1 cellular context compared by ENCODE assay signal in genomic region chr5:62403411-62404250, GRCh38.
TF ChIP-seq lines count a peak whose summit lies in the region.

DIMT1 (minus strand) TSS chr5:62403905; CDS start chr5:62403772, 133 bp downstream.

TF ChIP-seq in HepG2, 621 proteins besides CTCF, POLR2A, EP300 and RAD21 (continued from another document and continues in another):
- TF ChIP-seq ATF5 (CRISPR knock-in tag; IDR thresholded peaks at IDR 0.05; ENCODE audit: low read depth) = no peak
- TF ChIP-seq, protein P1, sequence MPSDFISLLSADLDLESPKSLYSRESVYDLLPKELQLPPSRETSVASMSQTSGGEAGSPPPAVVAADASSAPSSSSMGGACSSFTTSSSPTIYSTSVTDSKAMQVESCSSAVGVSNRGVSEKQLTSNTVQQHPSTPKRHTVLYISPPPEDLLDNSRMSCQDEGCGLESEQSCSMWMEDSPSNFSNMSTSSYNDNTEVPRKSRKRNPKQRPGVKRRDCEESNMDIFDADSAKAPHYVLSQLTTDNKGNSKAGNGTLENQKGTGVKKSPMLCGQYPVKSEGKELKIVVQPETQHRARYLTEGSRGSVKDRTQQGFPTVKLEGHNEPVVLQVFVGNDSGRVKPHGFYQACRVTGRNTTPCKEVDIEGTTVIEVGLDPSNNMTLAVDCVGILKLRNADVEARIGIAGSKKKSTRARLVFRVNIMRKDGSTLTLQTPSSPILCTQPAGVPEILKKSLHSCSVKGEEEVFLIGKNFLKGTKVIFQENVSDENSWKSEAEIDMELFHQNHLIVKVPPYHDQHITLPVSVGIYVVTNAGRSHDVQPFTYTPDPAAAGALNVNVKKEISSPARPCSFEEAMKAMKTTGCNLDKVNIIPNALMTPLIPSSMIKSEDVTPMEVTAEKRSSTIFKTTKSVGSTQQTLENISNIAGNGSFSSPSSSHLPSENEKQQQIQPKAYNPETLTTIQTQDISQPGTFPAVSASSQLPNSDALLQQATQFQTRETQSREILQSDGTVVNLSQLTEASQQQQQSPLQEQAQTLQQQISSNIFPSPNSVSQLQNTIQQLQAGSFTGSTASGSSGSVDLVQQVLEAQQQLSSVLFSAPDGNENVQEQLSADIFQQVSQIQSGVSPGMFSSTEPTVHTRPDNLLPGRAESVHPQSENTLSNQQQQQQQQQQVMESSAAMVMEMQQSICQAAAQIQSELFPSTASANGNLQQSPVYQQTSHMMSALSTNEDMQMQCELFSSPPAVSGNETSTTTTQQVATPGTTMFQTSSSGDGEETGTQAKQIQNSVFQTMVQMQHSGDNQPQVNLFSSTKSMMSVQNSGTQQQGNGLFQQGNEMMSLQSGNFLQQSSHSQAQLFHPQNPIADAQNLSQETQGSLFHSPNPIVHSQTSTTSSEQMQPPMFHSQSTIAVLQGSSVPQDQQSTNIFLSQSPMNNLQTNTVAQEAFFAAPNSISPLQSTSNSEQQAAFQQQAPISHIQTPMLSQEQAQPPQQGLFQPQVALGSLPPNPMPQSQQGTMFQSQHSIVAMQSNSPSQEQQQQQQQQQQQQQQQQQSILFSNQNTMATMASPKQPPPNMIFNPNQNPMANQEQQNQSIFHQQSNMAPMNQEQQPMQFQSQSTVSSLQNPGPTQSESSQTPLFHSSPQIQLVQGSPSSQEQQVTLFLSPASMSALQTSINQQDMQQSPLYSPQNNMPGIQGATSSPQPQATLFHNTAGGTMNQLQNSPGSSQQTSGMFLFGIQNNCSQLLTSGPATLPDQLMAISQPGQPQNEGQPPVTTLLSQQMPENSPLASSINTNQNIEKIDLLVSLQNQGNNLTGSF (CRISPR knock-in tag; IDR thresholded peaks at IDR 0.05) = no peak
- no peak for TF ChIP-seq TCF7 (IDR thresholded peaks at IDR 0.05; ENCODE audit: low read depth)
- peak; percentile 51; the same call in 1 of the 2 replicates for TF ChIP-seq NCOA2 (CRISPR knock-in tag; IDR thresholded peaks at IDR 0.05)
- no peak for TF ChIP-seq MTA3 (CRISPR knock-in tag; IDR thresholded peaks at IDR 0.05)
- TF ChIP-seq, protein P2, sequence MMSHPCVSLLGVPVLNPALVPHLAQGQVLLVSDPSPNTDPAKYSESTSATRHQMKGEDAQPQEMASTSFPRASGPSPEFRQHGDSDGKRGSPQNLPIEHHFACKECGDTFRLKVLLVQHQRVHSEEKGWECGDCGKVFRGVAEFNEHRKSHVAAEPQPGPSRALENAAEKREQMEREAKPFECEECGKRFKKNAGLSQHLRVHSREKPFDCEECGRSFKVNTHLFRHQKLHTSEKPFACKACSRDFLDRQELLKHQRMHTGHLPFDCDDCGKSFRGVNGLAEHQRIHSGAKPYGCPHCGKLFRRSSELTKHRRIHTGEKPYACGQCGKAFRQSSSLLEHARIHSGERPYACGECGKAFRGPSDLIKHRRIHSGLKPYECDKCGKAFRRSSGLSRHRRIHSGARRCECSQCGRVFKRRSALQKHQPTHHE (CRISPR knock-in tag; IDR thresholded peaks at IDR 0.05; ENCODE audit: borderline replicate concordance) = no peak
- TF ChIP-seq ZFP37 (CRISPR knock-in tag; IDR thresholded peaks at IDR 0.05; ENCODE audit: borderline replicate concordance) = no peak; the same call in 1 of the 2 replicates
- peak; percentile 97 for TF ChIP-seq HDAC1 (CRISPR knock-in tag; IDR thresholded peaks at IDR 0.05)
- peak; percentile 39; the same call in 1 of the 2 replicates for TF ChIP-seq CBFB (CRISPR knock-in tag; IDR thresholded peaks at IDR 0.05)
- TF ChIP-seq IRX3 (CRISPR knock-in tag; IDR thresholded peaks at IDR 0.05; ENCODE audit: borderline replicate concordance, low read depth) = 0 out of 2 replicates have a peak, but pooled peaks have one; percentile 54
- TF ChIP-seq ZNF34 (CRISPR knock-in tag; IDR thresholded peaks at IDR 0.05; ENCODE audit: borderline replicate concordance) = no peak; the same call in 1 of the 2 replicates
- TF ChIP-seq MBNL3 (CRISPR knock-in tag; conservative IDR thresholded peaks at IDR 0.05) = no peak
- no peak for TF ChIP-seq CEBPZ (IDR thresholded peaks at IDR 0.05; ENCODE audit: low read length)
- 0 out of 2 replicates have a peak, but pooled peaks have one; percentile 80 for TF ChIP-seq ZNF713 (CRISPR knock-in tag; IDR thresholded peaks at IDR 0.05)
- peak; percentile 54 for TF ChIP-seq NAIF1 (CRISPR knock-in tag; IDR thresholded peaks at IDR 0.05; ENCODE audit: borderline replicate concordance)
- peak; percentile 76 for TF ChIP-seq CHCHD3 (CRISPR knock-in tag; IDR thresholded peaks at IDR 0.05)
- peak; percentile 41; the same call in 1 of the 2 replicates for TF ChIP-seq HINFP (CRISPR knock-in tag; IDR thresholded peaks at IDR 0.05; ENCODE audit: low read depth)
- no peak for TF ChIP-seq SMARCE1 (IDR thresholded peaks at IDR 0.05; ENCODE audit: borderline replicate concordance)
- TF ChIP-seq ZNF160 (CRISPR knock-in tag; IDR thresholded peaks at IDR 0.05) = 0 out of 2 replicates have a peak, but pooled peaks have one; percentile 45
- no peak for TF ChIP-seq ZNF773 (CRISPR knock-in tag; IDR thresholded peaks at IDR 0.05; ENCODE audit: borderline replicate concordance)
- TF ChIP-seq PREB (CRISPR knock-in tag; IDR thresholded peaks at IDR 0.05) = no peak
- TF ChIP-seq CSRNP2 (CRISPR knock-in tag; conservative IDR thresholded peaks at IDR 0.05; ENCODE audit: low read depth) = no peak
- TF ChIP-seq ZNF451 (CRISPR knock-in tag; IDR thresholded peaks at IDR 0.05) = peak; percentile 85
- TF ChIP-seq SIN3A (IDR thresholded peaks at IDR 0.05; ENCODE audit: borderline replicate concordance, low read depth, low read length) = peak; percentile 87; the same call in 1 of the 2 replicates
- peak; percentile 90 for TF ChIP-seq SNAI1 (CRISPR knock-in tag; IDR thresholded peaks at IDR 0.05; ENCODE audit: borderline replicate concordance)
- TF ChIP-seq ZKSCAN1 (IDR thresholded peaks at IDR 0.05; ENCODE audit: low read length) = no peak
- TF ChIP-seq, protein P3, sequence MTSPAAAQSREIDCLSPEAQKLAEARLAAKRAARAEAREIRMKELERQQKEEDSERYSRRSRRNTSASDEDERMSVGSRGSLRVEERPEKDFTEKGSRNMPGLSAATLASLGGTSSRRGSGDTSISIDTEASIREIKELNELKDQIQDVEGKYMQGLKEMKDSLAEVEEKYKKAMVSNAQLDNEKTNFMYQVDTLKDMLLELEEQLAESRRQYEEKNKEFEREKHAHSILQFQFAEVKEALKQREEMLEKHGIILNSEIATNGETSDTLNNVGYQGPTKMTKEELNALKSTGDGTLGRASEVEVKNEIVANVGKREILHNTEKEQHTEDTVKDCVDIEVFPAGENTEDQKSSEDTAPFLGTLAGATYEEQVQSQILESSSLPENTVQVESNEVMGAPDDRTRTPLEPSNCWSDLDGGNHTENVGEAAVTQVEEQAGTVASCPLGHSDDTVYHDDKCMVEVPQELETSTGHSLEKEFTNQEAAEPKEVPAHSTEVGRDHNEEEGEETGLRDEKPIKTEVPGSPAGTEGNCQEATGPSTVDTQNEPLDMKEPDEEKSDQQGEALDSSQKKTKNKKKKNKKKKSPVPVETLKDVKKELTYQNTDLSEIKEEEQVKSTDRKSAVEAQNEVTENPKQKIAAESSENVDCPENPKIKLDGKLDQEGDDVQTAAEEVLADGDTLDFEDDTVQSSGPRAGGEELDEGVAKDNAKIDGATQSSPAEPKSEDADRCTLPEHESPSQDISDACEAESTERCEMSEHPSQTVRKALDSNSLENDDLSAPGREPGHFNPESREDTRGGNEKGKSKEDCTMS (CRISPR knock-in tag; conservative IDR thresholded peaks at IDR 0.05) = 0 out of 2 replicates have a peak, but pooled peaks have one; percentile 28
- no peak for TF ChIP-seq EZH2 (conservative IDR thresholded peaks at IDR 0.05; ENCODE audit: low read depth, low read length)
- no peak; the same call in 1 of the 2 replicates for TF ChIP-seq SKIL (CRISPR knock-in tag; IDR thresholded peaks at IDR 0.05; ENCODE audit: borderline replicate concordance)
- TF ChIP-seq ATF7 (IDR thresholded peaks at IDR 0.05) = no peak
- no peak for TF ChIP-seq ATF7 (CRISPR knock-in tag; IDR thresholded peaks at IDR 0.05)
- TF ChIP-seq, protein P4, sequence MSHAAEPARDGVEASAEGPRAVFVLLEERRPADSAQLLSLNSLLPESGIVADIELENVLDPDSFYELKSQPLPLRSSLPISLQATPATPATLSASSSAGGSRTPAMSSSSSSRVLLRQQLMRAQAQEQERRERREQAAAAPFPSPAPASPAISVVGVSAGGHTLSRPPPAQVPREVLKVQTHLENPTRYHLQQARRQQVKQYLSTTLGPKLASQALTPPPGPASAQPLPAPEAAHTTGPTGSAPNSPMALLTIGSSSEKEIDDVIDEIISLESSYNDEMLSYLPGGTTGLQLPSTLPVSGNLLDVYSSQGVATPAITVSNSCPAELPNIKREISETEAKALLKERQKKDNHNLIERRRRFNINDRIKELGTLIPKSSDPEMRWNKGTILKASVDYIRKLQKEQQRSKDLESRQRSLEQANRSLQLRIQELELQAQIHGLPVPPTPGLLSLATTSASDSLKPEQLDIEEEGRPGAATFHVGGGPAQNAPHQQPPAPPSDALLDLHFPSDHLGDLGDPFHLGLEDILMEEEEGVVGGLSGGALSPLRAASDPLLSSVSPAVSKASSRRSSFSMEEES (CRISPR knock-in tag; IDR thresholded peaks at IDR 0.05) = 0 out of 2 replicates have a peak, but pooled peaks have one; percentile 5
- TF ChIP-seq ZNF335 (CRISPR knock-in tag; IDR thresholded peaks at IDR 0.05) = peak; percentile 88
- peak; percentile 91 for TF ChIP-seq ZFP90 (CRISPR knock-in tag; IDR thresholded peaks at IDR 0.05; ENCODE audit: borderline replicate concordance)
- no peak for TF ChIP-seq ZNF251 (CRISPR knock-in tag; IDR thresholded peaks at IDR 0.05)
- no peak for TF ChIP-seq SRF (IDR thresholded peaks at IDR 0.05; ENCODE audit: low read depth, low read length)
- no peak for TF ChIP-seq NFE2L1 (CRISPR knock-in tag; IDR thresholded peaks at IDR 0.05; ENCODE audit: borderline replicate concordance)
- no peak for TF ChIP-seq RORA (CRISPR knock-in tag; IDR thresholded peaks at IDR 0.05)
